ENCODE assay signal across 11 cellular contexts in the genomic region with DNA sequence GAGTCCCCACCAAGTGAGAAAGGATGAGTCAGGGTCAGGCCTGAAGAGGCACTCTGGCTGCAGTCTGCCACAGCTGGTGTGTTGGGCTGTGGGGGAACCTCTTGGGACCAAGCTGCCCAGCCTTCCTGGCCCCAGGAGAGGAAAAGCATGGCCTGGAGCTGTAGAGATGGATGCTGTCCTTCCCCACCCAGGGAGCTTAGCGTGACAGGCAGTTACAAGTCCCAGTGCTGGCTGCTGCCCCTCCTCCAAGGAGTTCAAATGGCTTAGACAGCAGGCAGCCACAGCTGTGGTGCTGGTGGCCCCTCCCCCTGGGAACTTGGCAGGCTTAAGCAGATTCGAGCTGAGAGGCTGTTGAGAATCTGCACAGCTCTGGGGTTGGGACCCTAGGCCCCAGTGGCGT.
DNase-seq lines count a peak whose midpoint lies in the region; ATAC-seq, FAIRE-seq and TF ChIP-seq lines count a peak whose summit lies in the region.
"Had no signal": no experiment of that assay in that cellular context is flagged by ENCODE, and none has a peak within 500 bp of the region (broad histone marks: within the 10 kb centered on the region; RNA-seq: fewer than 3 reads in every experiment).

No MANE protein-coding gene starts in this region.

- H3K27ac ChIP-seq in BLaER1: peak overlapping the region; percentile 76
- H3K27ac ChIP-seq in astrocyte (ENCODE audit: low read depth, low read length): no peak overlapping the region
- H3K27ac ChIP-seq: ascending aorta had no signal

- H3K4me3 ChIP-seq in BLaER1: peak overlapping the region; percentile 35
- H3K4me3 ChIP-seq in astrocyte (ENCODE audit: insufficient read depth, low read depth, low read length): no peak overlapping the region
- H3K4me3 ChIP-seq: ascending aorta had no signal

- no peaks in the 10 kb centered on the region for H3K79me2 ChIP-seq in astrocyte (ENCODE audit: insufficient read depth, low read length)

- H3K27ac Mint-ChIP-seq in HFFc6: no peak overlapping the region
- H3K27ac Mint-ChIP-seq in astrocyte (ENCODE audit: unreplicated experiment): no peak overlapping the region
- H3K27ac Mint-ChIP-seq: T-cell had no signal

- peaks cover 60% of the 10 kb centered on the region for H3K4me1 ChIP-seq in BLaER1
- H3K4me1 ChIP-seq in astrocyte (ENCODE audit: insufficient read depth, low read length): peaks cover 15% of the 10 kb centered on the region
- H3K4me1 ChIP-seq: ascending aorta had no signal

- no peak for FAIRE-seq in astrocyte (lab: Jason Lieb, UNC)

- H3K27me3 Mint-ChIP-seq in HFFc6 (ENCODE audit: insufficient read depth) (no peaks in the 10 kb centered on the region; the same call in 1 of the 2 replicates), astrocyte (ENCODE audit: low read depth, unreplicated experiment) (no peaks in the 10 kb centered on the region)

- no peak for TF ChIP-seq CTCF in HFFc6 (IDR thresholded peaks at IDR 0.05)
- TF ChIP-seq CTCF in astrocyte (IDR thresholded peaks at IDR 0.05; ENCODE audit: insufficient read depth, low read depth, low read length): no peak

- H3K4me3 Mint-ChIP-seq in HFFc6 (no peak overlapping the region), astrocyte (ENCODE audit: unreplicated experiment) (no peak overlapping the region)
- H3K4me3 Mint-ChIP-seq: T-cell had no signal

- H3K9ac ChIP-seq in BLaER1: no peak overlapping the region; the same call in 1 of the 2 replicates
- H3K9ac ChIP-seq in astrocyte (ENCODE audit: low read length): no peak overlapping the region

- H4K20me1 ChIP-seq in BLaER1 (no peaks in the 10 kb centered on the region), astrocyte (ENCODE audit: insufficient read depth, low read length) (no peaks in the 10 kb centered on the region)

- H3K36me3 ChIP-seq in BLaER1 (no peaks in the 10 kb centered on the region; the same call in 1 of the 2 replicates), astrocyte (ENCODE audit: insufficient read depth, low read length) (no peaks in the 10 kb centered on the region)
- H3K36me3 ChIP-seq: ascending aorta had no signal

- H3K9me3 ChIP-seq in BLaER1: peaks cover 44% of the 10 kb centered on the region
- H3K9me3 ChIP-seq in astrocyte (ENCODE audit: insufficient read depth, low read depth, low read length): no peaks in the 10 kb centered on the region
- H3K9me3 ChIP-seq: ascending aorta had no signal

- ATAC-seq in GM21576 (IDR thresholded peaks at IDR 0.05; ENCODE audit: unreplicated experiment) (no peak), HG02623 (IDR thresholded peaks at IDR 0.05; ENCODE audit: unreplicated experiment) (no peak)
- ATAC-seq: T-cell had no signal

- H3K4me2 ChIP-seq in BLaER1: peak overlapping the region; percentile 84
- H3K4me2 ChIP-seq in astrocyte (ENCODE audit: low read length): no peak overlapping the region

- no peak overlapping the region for H2AFZ ChIP-seq in astrocyte (ENCODE audit: low read depth, low read length)

- H3K36me3 Mint-ChIP-seq in HFFc6 (ENCODE audit: low read depth): peaks cover 11% of the 10 kb centered on the region; the same call in 1 of the 2 replicates
- H3K36me3 Mint-ChIP-seq in astrocyte (ENCODE audit: low read depth, unreplicated experiment): peaks cover 3% of the 10 kb centered on the region
- H3K36me3 Mint-ChIP-seq: T-cell had no signal

- H3K9me3 Mint-ChIP-seq in HFFc6 (no peaks in the 10 kb centered on the region), astrocyte (ENCODE audit: unreplicated experiment) (peaks cover 6% of the 10 kb centered on the region)
- H3K9me3 Mint-ChIP-seq: T-cell had no signal

- peaks cover 56% of the 10 kb centered on the region for H3K4me1 Mint-ChIP-seq in HFFc6 (ENCODE audit: low read depth)
- peaks cover 11% of the 10 kb centered on the region for H3K4me1 Mint-ChIP-seq in astrocyte (ENCODE audit: low read depth, unreplicated experiment)

- H3K27me3 ChIP-seq in BLaER1: no peaks in the 10 kb centered on the region
- H3K27me3 ChIP-seq in astrocyte (ENCODE audit: insufficient read depth, low read length): no peaks in the 10 kb centered on the region
- H3K27me3 ChIP-seq: ascending aorta had no signal

- DNase-seq in HFFc6 (peak; percentile 27), astrocyte (ENCODE audit: low read depth) (peak; percentile 14), iPS-NIHi7 (ENCODE audit: extremely low spot score) (peak; percentile 20), NCI-H510A (lab: John Stamatoyannopoulos, UW) (no peak)
- no peak for DNase-seq in activated CD4-positive, alpha-beta T cell treated with anti-CD3 and anti-CD28 coated beads for 4 hours
- DNase-seq: DMS79, T-cell had no signal

Comparison
In these comparisons a context has a peak if more than half of its experiments do, and no peak if none do; other contexts are left out.
1. DNase-seq: peak in HFFc6 (single experiment), astrocyte (single experiment) and iPS-NIHi7 (single experiment); none in activated CD4-positive, alpha-beta T cell treated with anti-CD3 and anti-CD28 coated beads for 4 hours (0 of 2) and NCI-H510A (single experiment).